In the genomic region with DNA sequence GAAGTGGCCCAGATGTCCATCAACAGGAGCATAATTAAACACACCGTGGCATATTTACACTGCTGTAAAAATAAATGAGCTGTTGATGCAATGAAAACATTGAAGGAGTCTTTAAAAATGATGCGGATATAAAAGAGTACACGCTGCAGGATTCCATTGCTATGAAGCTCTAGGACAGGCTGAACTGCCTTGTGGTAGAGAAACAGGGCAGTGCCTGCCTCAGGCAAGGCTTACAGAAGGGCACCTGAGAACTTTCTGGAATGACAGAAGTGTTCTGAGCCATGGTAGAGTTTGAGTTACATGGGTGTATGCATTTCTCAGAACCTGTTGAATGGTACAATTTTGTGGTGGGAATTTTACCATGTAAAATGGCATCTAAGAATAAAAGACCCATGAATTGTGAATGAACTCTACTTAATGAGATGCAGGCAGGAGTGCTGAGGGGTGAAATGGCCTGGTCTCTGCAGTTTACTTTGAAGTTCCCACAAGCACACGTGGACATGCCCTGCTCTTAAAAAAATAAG, we compare ENCODE assay signal across 22 cellular contexts. TPM values are rescaled to one million over a fixed set of nuclear protein-coding genes. Genes with fewer than 3 reads are reported as not detected.
DNase-seq lines count a peak whose midpoint lies in the region; FAIRE-seq and TF ChIP-seq lines count a peak whose summit lies in the region.
"Had no signal": no experiment of that assay in that cellular context is flagged by ENCODE, and none has a peak within 500 bp of the region (broad histone marks: within the 10 kb centered on the region; RNA-seq: fewer than 3 reads in every experiment).

No MANE protein-coding gene starts in this region.

- H3K4me3 ChIP-seq in esophagus (ENCODE audit: low read depth in 1 of 2, low read length in 2 of 2) = no peak overlapping the region
- H3K4me3 ChIP-seq: MG63, upper lobe of right lung had no signal

- no peaks in the 10 kb centered on the region for H3K36me3 ChIP-seq in esophagus (ENCODE audit: control insufficient read depth in 2 of 2, insufficient read depth in 2 of 2, low read length in 1 of 2)
- H3K36me3 ChIP-seq: MG63, upper lobe of right lung had no signal

- H3K4me1 ChIP-seq in esophagus (ENCODE audit: control insufficient read depth in 2 of 2, insufficient read depth in 2 of 2, low read length in 1 of 2) = peaks cover 2 to 11% of the 10 kb centered on the region in 2 donors

- no peaks in the 10 kb centered on the region for H3K9me3 Mint-ChIP-seq in nephron
- H3K9me3 Mint-ChIP-seq: dendritic cell treated with granulocyte-macrophage colony-stimulating factor and Interleukin-4, amounts not matched to agents 40 ng/mL and 50 ng/mL, for 4 days had no signal

- no peak for TF ChIP-seq CTCF in nephron (IDR thresholded peaks at IDR 0.05; ENCODE audit: unreplicated experiment in 3 of 3)

- H3K27me3 ChIP-seq in esophagus (ENCODE audit: control insufficient read depth in 1 of 2, insufficient read depth in 2 of 2, low read length in 2 of 2) = no peaks in the 10 kb centered on the region
- H3K27me3 ChIP-seq: MG63, upper lobe of right lung had no signal

- H3K4me3 Mint-ChIP-seq in nephron = peak overlapping the region; percentile 9 to 17 (median 16)
- H3K4me3 Mint-ChIP-seq: activated T-cell treated with anti-CD3 and anti-CD28 coated beads, Interleukin-2, amount 50 U/mL, for 72 hours; dendritic cell treated with granulocyte-macrophage colony-stimulating factor and Interleukin-4, amounts not matched to agents 40 ng/mL and 50 ng/mL, for 4 days; stimulated activated naive CD8-positive, alpha-beta T cell treated with anti-CD3 and anti-CD28 coated beads, Interleukin-15, amount 100 ng/mL, for 72 hours had no signal

- H3K4me1 Mint-ChIP-seq in nephron = peaks cover 61% of the 10 kb centered on the region
- H3K4me1 Mint-ChIP-seq: stimulated activated naive CD8-positive, alpha-beta T cell treated with anti-CD3 and anti-CD28 coated beads, Interleukin-15, amount 100 ng/mL, for 72 hours had no signal

- no peaks in the 10 kb centered on the region for H3K27me3 Mint-ChIP-seq in nephron (ENCODE audit: low read depth)
- H3K27me3 Mint-ChIP-seq: dendritic cell treated with granulocyte-macrophage colony-stimulating factor and Interleukin-4, amounts not matched to agents 40 ng/mL and 50 ng/mL, for 4 days had no signal

- peaks cover 4% of the 10 kb centered on the region for H3K36me3 Mint-ChIP-seq in nephron (ENCODE audit: low read depth)

- H3K27ac ChIP-seq in esophagus (ENCODE audit: low read depth in 2 of 2, low read length in 1 of 2) = peak overlapping the region; percentile 50 to 67
- H3K27ac ChIP-seq: HL-60, upper lobe of right lung had no signal

- DNase-seq in AG08396 (ENCODE audit: low spot score) (peak; percentile 39), M059J (ENCODE audit: low read depth) (peak; percentile 20), A172 (ENCODE audit: low spot score) (no peak), NCI-H2171 treated with DMSO at 0.1 percent for 48 hours (lab: John Stamatoyannopoulos, UW) (no peak), frontal cortex (ENCODE audit: low spot score in 2 of 2) (no peak), COLO668 (lab: John Stamatoyannopoulos, UW; ENCODE audit: unreplicated experiment) (no peak)
- DNase-seq: activated CD8-positive, alpha-beta memory T cell treated with anti-CD3 and anti-CD28 coated beads for 24 hours; activated T-cell treated with anti-CD3 and anti-CD28 coated beads, Interleukin-2, amount 50 U/mL, for 72 hours; C1 segment of cervical spinal cord; MG63; NCI-H2227 treated with DMSO at 0.1 percent for 48 hours; nucleus accumbens; RPMI8226; stimulated activated CD4-positive, alpha-beta T cell treated with anti-CD3 and anti-CD28 coated beads, Interleukin-1b, Interleukin-23, amount 100 ng/mL, for 48 hours; stimulated activated naive CD8-positive, alpha-beta T cell treated with anti-CD3 and anti-CD28 coated beads, Interleukin-15, amount 100 ng/mL, for 72 hours; T1000; upper lobe of right lung had no signal

- H3K27ac Mint-ChIP-seq in nephron = peak overlapping the region; percentile 92 to 97 (median 94)
- H3K27ac Mint-ChIP-seq: activated naive CD4-positive, alpha-beta T cell treated with anti-CD3 and anti-CD28 coated beads, Interleukin-2, amount 50 U/mL, for 72 hours; activated T-cell treated with anti-CD3 and anti-CD28 coated beads, Interleukin-2, amount 50 U/mL, for 72 hours; dendritic cell treated with granulocyte-macrophage colony-stimulating factor and Interleukin-4, amounts not matched to agents 40 ng/mL and 50 ng/mL, for 4 days; stimulated activated naive CD8-positive, alpha-beta T cell treated with anti-CD3 and anti-CD28 coated beads, Interleukin-15, amount 100 ng/mL, for 72 hours had no signal

- no peak for FAIRE-seq in frontal cortex (lab: Jason Lieb, UNC)

- H3K9me3 ChIP-seq in esophagus (ENCODE audit: control insufficient read depth in 2 of 2, insufficient read depth in 1 of 2, low read depth in 1 of 2, low read length in 1 of 2) = peaks cover 0 to 3% of the 10 kb centered on the region in 2 donors
- H3K9me3 ChIP-seq: MG63, upper lobe of right lung had no signal

- WGBS in esophagus, 2 donors = 33 to 47% methylated on average over 4 of the region's 4 CpGs

RNA-seq across cellular contexts. Expression of gene RIN2, which starts 45.3 kb away (rescaled TPM):
- 56.6 and 59.6 TPM in 2 replicates for total RNA-seq in M059J (2014; rRNA removed; shearing (Covaris generic))
- 10 to 100 TPM; 11.8 to 14.0 TPM for polyA plus RNA-seq in esophagus
- total RNA-seq in A172 (2014; rRNA removed; shearing (Covaris generic)) = 22.4 and 29.3 TPM in 2 replicates
- total RNA-seq in frontal cortex = 9.0 TPM
- total RNA-seq: activated naive CD4-positive, alpha-beta T cell treated with anti-CD3 and anti-CD28 coated beads, Interleukin-2, amount 50 U/mL, for 72 hours; activated T-cell treated with anti-CD3 and anti-CD28 coated beads, Interleukin-2, amount 50 U/mL, for 72 hours had no signal

Comparison
In these comparisons a context has a peak if more than half of its experiments do, and no peak if none do; other contexts are left out.
1. DNase-seq: peak in AG08396 (single experiment) and M059J (single experiment); none in A172 (single experiment), NCI-H2171 treated with DMSO at 0.1 percent for 48 hours (single experiment), frontal cortex (0 of 2) and COLO668 (single experiment).